20 cellular contexts compared by ENCODE assay signal in genomic region chr10:127044191-127044590, GRCh38.
DNase-seq lines count a peak whose midpoint lies in the region; ATAC-seq and TF ChIP-seq lines count a peak whose summit lies in the region.
"Had no signal": no experiment of that assay in that cellular context is flagged by ENCODE, and none has a peak within 500 bp of the region (broad histone marks: within the 10 kb centered on the region; RNA-seq: fewer than 3 reads in every experiment).

No MANE protein-coding gene starts in this region.

- intact Hi-C loops in MCF 10A (cut with micrococcal nuclease) (loop anchor here (5.0 to 10.0 kb wide), 2 partner anchors 108 to 139 kb away; partner anchors contain the start of gene DOCK1), mucosa of descending colon (cut with DNase I, micrococcal nuclease) (no loop called here)

- peaks cover 61% of the 10 kb centered on the region for H3K36me3 Mint-ChIP-seq in MCF 10A (ENCODE audit: insufficient read depth, unreplicated experiment)
- H3K36me3 Mint-ChIP-seq in chondrocyte (ENCODE audit: low read depth), result peaks cover 38% of the 10 kb centered on the region
- H3K36me3 Mint-ChIP-seq: CD4-positive, CD25-positive, alpha-beta regulatory T cell had no signal

- H3K4me3 ChIP-seq in mucosa of descending colon, result no peak overlapping the region
- H3K4me3 ChIP-seq: SK-N-MC, thoracic aorta had no signal

- ATAC-seq in mucosa of descending colon (peak; percentile 88), GM18520 (IDR thresholded peaks at IDR 0.05; ENCODE audit: unreplicated experiment) (no peak), HG03378 (IDR thresholded peaks at IDR 0.05; ENCODE audit: unreplicated experiment) (no peak)
- ATAC-seq: activated CD4-positive, CD25-positive, alpha-beta regulatory T cell treated with anti-CD3 and anti-CD28 coated beads, Interleukin-2, amount 50 U/mL, for 24 hours had no signal

- H3K9me3 Mint-ChIP-seq in MCF 10A (ENCODE audit: unreplicated experiment) (no peaks in the 10 kb centered on the region), chondrocyte (ENCODE audit: low read depth) (no peaks in the 10 kb centered on the region)
- H3K9me3 Mint-ChIP-seq: activated T-helper 2 cell treated with anti-CD3 and anti-CD28 coated beads, Interferon-gamma antibody, Interleukin-2, Interleukin-4, amounts not matched to agents 10 μg/mL and 5 μg/mL and 100 μg/mL, durations not matched to agents 14 hours and 24 hours and 36 hours; central memory CD8-positive, alpha-beta T cell; neural crest cell had no signal

- in situ Hi-C loops in T47D (cut with HindIII; ENCODE audit: low pct_unique_long_range_greater_than_20kb, low sequenced_read_pairs), result no loop called here

- TF ChIP-seq CTCF in MCF 10A (IDR thresholded peaks at IDR 0.05; ENCODE audit: unreplicated experiment) (no peak), chondrocyte (IDR thresholded peaks at IDR 0.05) (no peak), mucosa of descending colon (IDR thresholded peaks at IDR 0.05) (no peak)

- POLR2A ChIA-PET in MCF 10A (lab: Yijun Ruan, JAX), result interaction anchor here (0.5 kb wide), 1 partner anchor 8 kb away, joined by 3 read pairs; no protein-coding TSS in a partner anchor

- H3K36me3 ChIP-seq in mucosa of descending colon (ENCODE audit: low read depth), result no peaks in the 10 kb centered on the region

- H3K4me1 ChIP-seq in mucosa of descending colon (ENCODE audit: low read depth), result no peaks in the 10 kb centered on the region

- DNase-seq in T47D (ENCODE audit: low read depth in 1 of 2, low spot score in 1 of 2) (peak; percentile 32 to 40), MCF 10A (ENCODE audit: unreplicated experiment) (no peak), chondrocyte (ENCODE audit: low spot score) (peak; percentile 47), mucosa of descending colon (peak in 1 of 3 donors; percentile 38), NCI-H446 (lab: John Stamatoyannopoulos, UW) (no peak), HuH-7.5 (ENCODE audit: low spot score) (no peak)
- DNase-seq: CD4-positive, CD25-positive, alpha-beta regulatory T cell; effector memory CD4-positive, alpha-beta T cell; GOT3; NCI-H187 treated with DMSO at 0.1 percent for 48 hours; OCI-M1; stimulated activated CD4-positive, alpha-beta T cell treated with anti-CD3 and anti-CD28 coated beads, Interleukin-12 subunit alpha, Interleukin-12 subunit beta, amount 100 ng/mL, for 4 hours had no signal

- H3K4me1 Mint-ChIP-seq in MCF 10A (ENCODE audit: insufficient read depth, unreplicated experiment), result peaks cover 16% of the 10 kb centered on the region
- H3K4me1 Mint-ChIP-seq in chondrocyte (ENCODE audit: low read depth), result peaks cover 13% of the 10 kb centered on the region
- H3K4me1 Mint-ChIP-seq: CD4-positive, CD25-positive, alpha-beta regulatory T cell; central memory CD8-positive, alpha-beta T cell; neural crest cell had no signal

- H3K27me3 Mint-ChIP-seq in MCF 10A (ENCODE audit: insufficient read depth, unreplicated experiment) (no peaks in the 10 kb centered on the region), chondrocyte (ENCODE audit: low read depth) (no peaks in the 10 kb centered on the region)
- H3K27me3 Mint-ChIP-seq: CD4-positive, CD25-positive, alpha-beta regulatory T cell; central memory CD8-positive, alpha-beta T cell had no signal

- CTCF ChIA-PET in MCF 10A (lab: Yijun Ruan, JAX), result interaction anchor here (0.6 kb wide), 1 partner anchor 269 kb away, joined by 3 read pairs; no protein-coding TSS in a partner anchor

- H3K4me3 Mint-ChIP-seq in MCF 10A (ENCODE audit: unreplicated experiment), result no peak overlapping the region
- no peak overlapping the region for H3K4me3 Mint-ChIP-seq in chondrocyte (ENCODE audit: unreplicated experiment)
- H3K4me3 Mint-ChIP-seq: CD4-positive, CD25-positive, alpha-beta regulatory T cell; central memory CD8-positive, alpha-beta T cell; neural crest cell had no signal

- BruUV-seq in MCF 10A (replicated peaks; lab: Mats Ljungman, UMichigan), result no TSS peak

- no peak overlapping the region for H3K27ac Mint-ChIP-seq in MCF 10A (ENCODE audit: low read depth, unreplicated experiment)
- H3K27ac Mint-ChIP-seq in chondrocyte (ENCODE audit: unreplicated experiment), result no peak overlapping the region
- H3K27ac Mint-ChIP-seq: activated T-helper 2 cell treated with anti-CD3 and anti-CD28 coated beads, Interferon-gamma antibody, Interleukin-2, Interleukin-4, amounts not matched to agents 10 μg/mL and 5 μg/mL and 100 μg/mL, durations not matched to agents 14 hours and 24 hours and 36 hours; CD4-positive, CD25-positive, alpha-beta regulatory T cell had no signal

- H3K9me3 ChIP-seq in mucosa of descending colon, result no peaks in the 10 kb centered on the region
- H3K9me3 ChIP-seq: thoracic aorta had no signal

Comparison
In these comparisons a context has a peak if more than half of its experiments do, and no peak if none do; other contexts are left out.
1. DNase-seq: peak in T47D (2 of 2) and chondrocyte (single experiment); none in MCF 10A (single experiment), NCI-H446 (0 of 2) and HuH-7.5 (single experiment).